24 cellular contexts compared by ENCODE assay signal in genomic region chr2:240147382-240147781, GRCh38. TPM values are rescaled to one million over a fixed set of nuclear protein-coding genes. Genes with fewer than 3 reads are reported as not detected.
DNase-seq lines count a peak whose midpoint lies in the region; ATAC-seq, FAIRE-seq and TF ChIP-seq lines count a peak whose summit lies in the region.
"Had no signal": no experiment of that assay in that cellular context is flagged by ENCODE, and none has a peak within 500 bp of the region (broad histone marks: within the 10 kb centered on the region; RNA-seq: fewer than 3 reads in every experiment).

No MANE protein-coding gene starts in this region.

- no peak overlapping the region for H2BK120ac ChIP-seq in neuronal stem cell (ENCODE audit: low read depth, low read length)

- H2AK5ac ChIP-seq in neuronal stem cell (ENCODE audit: low read depth, low read length), result no peak overlapping the region

- FAIRE-seq in GM12892 (lab: Jason Lieb, UNC), result peak; percentile 53
- FAIRE-seq: RCC 7860 had no signal

- no peak overlapping the region for H2BK5ac ChIP-seq in neuronal stem cell (ENCODE audit: low read length)

- H3K27me3 ChIP-seq in neuronal stem cell (ENCODE audit: control insufficient read depth in 3 of 3, insufficient read depth in 3 of 3, low read depth in 1 of 3, low read length in 3 of 3), result peaks cover 0 to 18% (median 3%) of the 10 kb centered on the region in 3 experiments

- no peak overlapping the region for H3K4me3 ChIP-seq in HEK293 (ENCODE audit: low read depth, low read length)
- peak overlapping the region in 1 of 2 donors; percentile 72 for H3K4me3 ChIP-seq in neuronal stem cell (ENCODE audit: low read length in 2 of 2)
- no peak overlapping the region for H3K4me3 ChIP-seq in lower leg skin (ENCODE audit: low read depth, poor library complexity, severe bottlenecking)
- H3K4me3 ChIP-seq: GM23338, SJSA1 had no signal

- CTCF ChIA-PET in HEK293 (lab: Yijun Ruan, JAX), result no interaction called here

- H3K36me3 ChIP-seq in HEK293 (ENCODE audit: control insufficient read depth in 2 of 2, insufficient read depth in 1 of 2, low read length in 2 of 2), result no peaks in the 10 kb centered on the region
- H3K36me3 ChIP-seq in neuronal stem cell (replicated peaks in 1 of 2; ENCODE audit: control insufficient read depth in 2 of 2, insufficient read depth in 2 of 2, low read length in 2 of 2), result peaks cover 0 to 3% of the 10 kb centered on the region in 2 donors
- H3K36me3 ChIP-seq: SJSA1 had no signal

- H3K4ac ChIP-seq in neuronal stem cell (ENCODE audit: low read length), result no peak overlapping the region

- no peak for ATAC-seq in HG03342 (IDR thresholded peaks at IDR 0.05; ENCODE audit: unreplicated experiment)
- ATAC-seq in activated T-cell treated with anti-CD3 and anti-CD28 coated beads, Interleukin-2, amount 50 U/mL, for 72 hours (replicated peaks in 1 of 2), result no peak
- ATAC-seq: GM23338 had no signal

- H4K8ac ChIP-seq in neuronal stem cell (ENCODE audit: low read depth, low read length), result peak overlapping the region; percentile 43

- H3K4me1 Mint-ChIP-seq in dendritic cell treated with granulocyte-macrophage colony-stimulating factor and Interleukin-4, amounts not matched to agents 40 ng/mL and 50 ng/mL, for 4 days (ENCODE audit: low read depth), result peaks cover 37% of the 10 kb centered on the region
- no peaks in the 10 kb centered on the region for H3K4me1 Mint-ChIP-seq in activated T-cell treated with anti-CD3 and anti-CD28 coated beads, Interleukin-2, amount 50 U/mL, for 72 hours (ENCODE audit: low read depth)
- H3K4me1 Mint-ChIP-seq: GM23338 had no signal

- H3K9me3 ChIP-seq in HEK293 (ENCODE audit: control insufficient read depth, insufficient read depth, low read depth, low read length) (no peaks in the 10 kb centered on the region), neuronal stem cell (replicated peaks in 1 of 2; ENCODE audit: control insufficient read depth in 2 of 2, insufficient read depth in 1 of 2, low read depth in 1 of 2, low read length in 2 of 2) (no peaks in the 10 kb centered on the region)
- H3K9me3 ChIP-seq: SJSA1 had no signal

- H3K4me3 Mint-ChIP-seq in dendritic cell treated with granulocyte-macrophage colony-stimulating factor and Interleukin-4, amounts not matched to agents 40 ng/mL and 50 ng/mL, for 4 days, result no peak overlapping the region
- H3K4me3 Mint-ChIP-seq in activated T-cell treated with anti-CD3 and anti-CD28 coated beads, Interleukin-2, amount 50 U/mL, for 72 hours, result no peak overlapping the region
- H3K4me3 Mint-ChIP-seq: CD4-positive, alpha-beta T cell; GM23338 had no signal

- no peaks in the 10 kb centered on the region for H3K9me3 Mint-ChIP-seq in dendritic cell treated with granulocyte-macrophage colony-stimulating factor and Interleukin-4, amounts not matched to agents 40 ng/mL and 50 ng/mL, for 4 days
- peaks cover 7 to 8% of the 10 kb centered on the region in 2 donors for H3K9me3 Mint-ChIP-seq in activated T-cell treated with anti-CD3 and anti-CD28 coated beads, Interleukin-2, amount 50 U/mL, for 72 hours
- H3K9me3 Mint-ChIP-seq: CD4-positive, alpha-beta T cell had no signal

- no peak overlapping the region for H3K18ac ChIP-seq in neuronal stem cell (ENCODE audit: low read length)

- POLR2A ChIA-PET in HEK293 (lab: Yijun Ruan, JAX), result no interaction called here

- TF ChIP-seq CTCF in HEK293 (tag by site-specific recombination; IDR thresholded peaks at IDR 0.05) (no peak), lower leg skin (IDR thresholded peaks at IDR 0.05) (no peak)

- no peak overlapping the region for H2BK15ac ChIP-seq in neuronal stem cell (ENCODE audit: low read length)

- H3K23ac ChIP-seq in neuronal stem cell (ENCODE audit: low read depth, low read length, poor library complexity), result peak overlapping the region; percentile 14

- H3K9ac ChIP-seq in neuronal stem cell (ENCODE audit: low read depth, low read length, poor library complexity), result peak overlapping the region; percentile 78

- peak overlapping the region; percentile 45 for H3K27ac Mint-ChIP-seq in dendritic cell treated with granulocyte-macrophage colony-stimulating factor and Interleukin-4, amounts not matched to agents 40 ng/mL and 50 ng/mL, for 4 days
- no peak overlapping the region for H3K27ac Mint-ChIP-seq in activated T-cell treated with anti-CD3 and anti-CD28 coated beads, Interleukin-2, amount 50 U/mL, for 72 hours
- H3K27ac Mint-ChIP-seq: CD4-positive, alpha-beta T cell; GM23338 had no signal

- intact Hi-C loops in dendritic cell treated with granulocyte-macrophage colony-stimulating factor and Interleukin-4, amounts not matched to agents 40 ng/mL and 50 ng/mL, for 4 days (cut with micrococcal nuclease), result no loop called here
- intact Hi-C loops in lower leg skin (cut with DNase I; ENCODE audit: low total_unique reads), result loop anchor here (10.0 kb wide), 1 partner anchor 1113 kb away; no protein-coding TSS in a partner anchor

- no peak overlapping the region for H2BK12ac ChIP-seq in neuronal stem cell (ENCODE audit: low read length)

- TF ChIP-seq POLR2A in GM12892 (IDR thresholded peaks at IDR 0.05; ENCODE audit: low read depth, low read length), result no peak
- no peak for TF ChIP-seq POLR2A in lower leg skin (IDR thresholded peaks at IDR 0.05)

- H3K79me1 ChIP-seq in neuronal stem cell (ENCODE audit: low read depth, low read length), result peaks cover 2% of the 10 kb centered on the region

- H3K27ac ChIP-seq in HEK293 (ENCODE audit: extremely low read depth, low read depth, low read length) (no peak overlapping the region), neuronal stem cell (replicated peaks; ENCODE audit: low read length) (no peak overlapping the region)
- H3K27ac ChIP-seq: SJSA1 had no signal

- H4K91ac ChIP-seq in neuronal stem cell (ENCODE audit: low read depth, low read length, poor library complexity), result peak overlapping the region; percentile 12

- H3K4me2 ChIP-seq in neuronal stem cell (ENCODE audit: insufficient read depth, low read length, poor library complexity, severe bottlenecking), result no peak overlapping the region
- H3K4me2 ChIP-seq: GM23338 had no signal

- no peak overlapping the region for H2AFZ ChIP-seq in neuronal stem cell (ENCODE audit: low read length)
- H2AFZ ChIP-seq: GM23338 had no signal

- H3K36me3 Mint-ChIP-seq in dendritic cell treated with granulocyte-macrophage colony-stimulating factor and Interleukin-4, amounts not matched to agents 40 ng/mL and 50 ng/mL, for 4 days (ENCODE audit: low read depth), result no peaks in the 10 kb centered on the region
- no peaks in the 10 kb centered on the region for H3K36me3 Mint-ChIP-seq in activated T-cell treated with anti-CD3 and anti-CD28 coated beads, Interleukin-2, amount 50 U/mL, for 72 hours (ENCODE audit: insufficient read depth in 2 of 2)

- DNase-seq in GM12892 (ENCODE audit: insufficient read length) (no peak), neuronal stem cell (ENCODE audit: low spot score) (no peak), lower leg skin (ENCODE audit: low spot score in 2 of 2) (no peak)
- no peak for DNase-seq in activated T-cell treated with anti-CD3 and anti-CD28 coated beads, Interleukin-2, amount 50 U/mL, for 72 hours
- DNase-seq: CD4-positive, alpha-beta T cell; COR-L47; DMS79 treated with DMSO at 0.1 percent for 48 hours; KBM-7; MM.1S; NCI-H1048; NCI-H1417 treated with DMSO at 0.1 percent for 48 hours; NCI-H187; NCI-H2107; NCI-H446 treated with DMSO at 0.1 percent for 48 hours; NCI-H526 treated with DMSO at 0.1 percent for 48 hours; OCI-M1 had no signal

- H3K27me3 Mint-ChIP-seq in dendritic cell treated with granulocyte-macrophage colony-stimulating factor and Interleukin-4, amounts not matched to agents 40 ng/mL and 50 ng/mL, for 4 days, result peaks cover 28% of the 10 kb centered on the region
- peaks cover 4% of the 10 kb centered on the region for H3K27me3 Mint-ChIP-seq in activated T-cell treated with anti-CD3 and anti-CD28 coated beads, Interleukin-2, amount 50 U/mL, for 72 hours (ENCODE audit: low read depth)

- H3K14ac ChIP-seq in neuronal stem cell (ENCODE audit: low read length), result peak overlapping the region; percentile 17

- WGBS in neuronal stem cell (ENCODE audit: extremely low coverage in 2 of 2, insufficient read length in 2 of 2, insufficient replicate concordance in 1 of 2), 2 donors, result no CpG with 5 or more reads among the region's 5 CpGs
- 80 to 85% methylated on average over 5 of the region's 5 CpGs for WGBS in lower leg skin, 2 donors

- H3K4me1 ChIP-seq in HEK293 (ENCODE audit: control insufficient read depth, insufficient read depth, low read length), result no peaks in the 10 kb centered on the region
- H3K4me1 ChIP-seq in neuronal stem cell (ENCODE audit: control insufficient read depth in 2 of 2, insufficient read depth in 1 of 2, low read depth in 1 of 2, low read length in 2 of 2), result peaks cover 0 to 2% of the 10 kb centered on the region in 2 donors

TF ChIP-seq in HEK293, 187 proteins besides CTCF, POLR2A, EP300 and RAD21 (continues in another document):
- TF ChIP-seq, protein P1, sequence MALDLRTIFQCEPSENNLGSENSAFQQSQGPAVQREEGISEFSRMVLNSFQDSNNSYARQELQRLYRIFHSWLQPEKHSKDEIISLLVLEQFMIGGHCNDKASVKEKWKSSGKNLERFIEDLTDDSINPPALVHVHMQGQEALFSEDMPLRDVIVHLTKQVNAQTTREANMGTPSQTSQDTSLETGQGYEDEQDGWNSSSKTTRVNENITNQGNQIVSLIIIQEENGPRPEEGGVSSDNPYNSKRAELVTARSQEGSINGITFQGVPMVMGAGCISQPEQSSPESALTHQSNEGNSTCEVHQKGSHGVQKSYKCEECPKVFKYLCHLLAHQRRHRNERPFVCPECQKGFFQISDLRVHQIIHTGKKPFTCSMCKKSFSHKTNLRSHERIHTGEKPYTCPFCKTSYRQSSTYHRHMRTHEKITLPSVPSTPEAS (tag by site-specific recombination; IDR thresholded peaks at IDR 0.05), result peak; percentile 40; the same call in 1 of the 2 replicates
- no peak for TF ChIP-seq ZNF155 (tag by site-specific recombination; IDR thresholded peaks at IDR 0.05)

RNA-seq across cellular contexts. Expression of gene OTOS, which starts 6.9 kb away (rescaled TPM):
- polyA plus RNA-seq in GM12892 (2012; ENCODE audit: missing spikeins), result not detected
- 0.08 TPM for polyA plus RNA-seq in neuronal stem cell (2013, experiment 1 of 2)
- polyA plus RNA-seq in neuronal stem cell (2013, experiment 2 of 2), result not detected
- total RNA-seq in activated T-cell treated with anti-CD3 and anti-CD28 coated beads, Interleukin-2, amount 50 U/mL, for 72 hours, result not detected
- total RNA-seq in lower leg skin, result not detected
- total RNA-seq: A673; CD4-positive, alpha-beta T cell; GM23338; SJSA1 had no signal
- polyA plus RNA-seq: BJ had no signal

RNA-seq across cellular contexts. Expression of gene COPS9, which starts 11.3 kb away (rescaled TPM):
- 109 TPM for polyA plus RNA-seq in GM12892 (2012; ENCODE audit: missing spikeins)
- 234 TPM for polyA plus RNA-seq in neuronal stem cell (2013, experiment 1 of 2)
- polyA plus RNA-seq in neuronal stem cell (2013, experiment 2 of 2), result 225 TPM
- 10 to 100 TPM; 73.1 to 81.5 TPM for total RNA-seq in activated T-cell treated with anti-CD3 and anti-CD28 coated beads, Interleukin-2, amount 50 U/mL, for 72 hours
- total RNA-seq in lower leg skin, result 100 to 1,000 TPM; 120 to 172 (median 142) TPM
